Comparison of ENCODE assay signal across 7 cellular contexts in genomic region chr19:45443462-45444317, GRCh38. TPM values are rescaled to one million over a fixed set of nuclear protein-coding genes. Genes with fewer than 3 reads are reported as not detected.
DNase-seq lines count a peak whose midpoint lies in the region; ATAC-seq and TF ChIP-seq lines count a peak whose summit lies in the region.

No MANE protein-coding gene starts in this region.

- ATAC-seq in gastrocnemius medialis (peak; percentile 65 to 67), HG02759 (IDR thresholded peaks at IDR 0.05; ENCODE audit: unreplicated experiment) (no peak)

- H3K9ac ChIP-seq in iPS-20b (ENCODE audit: low read depth, low read length): peak overlapping the region; percentile 82

- H3K4me1 ChIP-seq in iPS-20b (ENCODE audit: insufficient read depth, low read length) (peaks cover 7% of the 10 kb centered on the region; the same call in 1 of the 2 replicates), gastrocnemius medialis (peaks cover 15 to 27% of the 10 kb centered on the region in 2 donors)

- TF ChIP-seq CTCF in gastrocnemius medialis (IDR thresholded peaks at IDR 0.05 in 4 of 5, conservative IDR thresholded peaks at IDR 0.05 in 1 of 5): no peak

- H3K9me3 ChIP-seq in iPS-20b (ENCODE audit: insufficient read depth, low read depth, low read length) (no peaks in the 10 kb centered on the region), gastrocnemius medialis (no peaks in the 10 kb centered on the region)

- no peaks in the 10 kb centered on the region for H3K36me3 ChIP-seq in iPS-20b (ENCODE audit: insufficient read depth, low read depth, low read length)
- H3K36me3 ChIP-seq in gastrocnemius medialis: no peaks in the 10 kb centered on the region

- DNase-seq in GM04504 (ENCODE audit: low read depth) (peak; percentile 88), LoVo (ENCODE audit: low spot score) (peak; percentile 97), T-helper 22 cell (ENCODE audit: low read depth) (peak; percentile 49), gastrocnemius medialis (peak; percentile 93 to 96)
- DNase-seq in central memory CD4-positive, alpha-beta T cell: peak; percentile 38

- intact Hi-C loops in gastrocnemius medialis (cut with DNase I; ENCODE audit: low total_unique reads): loop anchor here (1.0 to 2.0 kb wide), 2 partner anchors 15 to 26 kb away; no protein-coding TSS in a partner anchor

- H3K27me3 ChIP-seq in iPS-20b (ENCODE audit: insufficient read depth, low read length) (peaks cover 33% of the 10 kb centered on the region; the same call in 1 of the 2 replicates), gastrocnemius medialis (no peaks in the 10 kb centered on the region)

- H3K27ac ChIP-seq in iPS-20b (ENCODE audit: low read length) (no peak overlapping the region), gastrocnemius medialis (peak overlapping the region; percentile 91 to 97 (median 92))

- peak; percentile 88 to 89 for TF ChIP-seq POLR2A in gastrocnemius medialis (IDR thresholded peaks at IDR 0.05)

- in situ Hi-C loops in gastrocnemius medialis (cut with MboI; ENCODE audit: low sequenced_read_pairs in 4 of 4): loop anchor here in 1 of 4 donors (5.0 kb wide), 1 partner anchor 34 kb away; no protein-coding TSS in a partner anchor

- H3K4me3 ChIP-seq in iPS-20b (ENCODE audit: low read length) (peak overlapping the region; percentile 84), gastrocnemius medialis (peak overlapping the region; percentile 62 to 72 (median 64))

RNA-seq across cellular contexts. Expression of gene ERCC1, which starts 20.0 kb away (rescaled TPM):
- 100 to 1,000 TPM in 2 of 4 donors, 10 to 100 TPM in 2; 92.1 to 185 (median 103) TPM for total RNA-seq in gastrocnemius medialis

RNA-seq across cellular contexts. Expression of gene FOSB, which starts 24.1 kb away (rescaled TPM):
- total RNA-seq in gastrocnemius medialis: 1 to 10 TPM in 2 of 4 donors, under 1 TPM in 1, not detected in 1; 0.17 to 1.8 (median 1.6) TPM

RNA-seq across cellular contexts. Expression of gene POLR1G, which starts 37.2 kb away (rescaled TPM):
- total RNA-seq in gastrocnemius medialis: 1 to 10 TPM; 5.1 to 8.3 (median 5.8) TPM

RNA-seq across cellular contexts. Expression of gene PPP1R13L, which starts 38.8 kb away (rescaled TPM):
- 1 to 10 TPM; 1.1 to 6.9 (median 1.5) TPM for total RNA-seq in gastrocnemius medialis

RNA-seq across cellular contexts. Expression of gene RTN2, which starts 53.2 kb away (rescaled TPM):
- total RNA-seq in gastrocnemius medialis: 100 to 1,000 TPM in 2 of 4 donors, 10 to 100 TPM in 2; 51.8 to 140 (median 101) TPM

Comparison
In these comparisons a context has a peak if more than half of its experiments do, and no peak if none do; other contexts are left out.
1. DNase-seq: peak in every context shown above with its lines; median percentile 97 in LoVo; 94 in gastrocnemius medialis; 88 in GM04504; 49 in T-helper 22 cell; 38 in central memory CD4-positive, alpha-beta T cell.